21 cellular contexts compared by ENCODE assay signal in the genomic region with DNA sequence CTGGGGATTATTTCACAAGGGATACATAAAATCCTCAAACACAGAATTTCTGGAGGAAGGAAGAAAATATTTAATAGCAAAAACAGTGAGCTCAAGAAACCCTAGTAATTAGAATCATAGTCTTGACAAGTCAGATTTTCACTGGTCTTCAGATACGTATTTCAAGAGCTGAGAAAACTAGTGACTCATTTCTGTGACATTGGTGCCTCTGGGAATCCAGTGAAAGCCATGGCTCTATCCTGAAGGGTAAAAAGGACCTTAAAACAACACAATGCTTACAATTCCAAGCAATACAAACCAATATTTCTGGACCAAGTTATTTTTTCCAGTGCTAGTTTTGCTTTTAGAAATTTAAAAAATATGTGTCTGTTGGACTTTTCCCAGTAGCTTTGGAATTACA.
A peak's percentile ranks its signal among the peaks of the same experiment; 100 is the strongest.
DNase-seq lines count a peak whose midpoint lies in the region; ATAC-seq and TF ChIP-seq lines count a peak whose summit lies in the region.
"Had no signal": no experiment of that assay in that cellular context is flagged by ENCODE, and none has a peak within 500 bp of the region (broad histone marks: within the 10 kb centered on the region; RNA-seq: fewer than 3 reads in every experiment).

No MANE protein-coding gene starts in this region.

- in situ Hi-C loops in IMR-90 (cut with MboI; ENCODE audit: low sequenced_read_pairs) = no loop called here

- H4K91ac ChIP-seq in IMR-90 (ENCODE audit: insufficient read depth, low read depth, low read length) = no peak overlapping the region

- H3K14ac ChIP-seq in IMR-90 (replicated peaks; ENCODE audit: low read depth, low read length) = no peak overlapping the region; the same call in 1 of the 2 replicates

- H3K9me3 ChIP-seq in IMR-90 (ENCODE audit: control insufficient read depth, insufficient read depth, low read length) = peaks cover 5% of the 10 kb centered on the region
- H3K9me3 ChIP-seq in tibial nerve = peaks cover 0 to 12% (median under 1%) of the 10 kb centered on the region in 4 donors
- H3K9me3 ChIP-seq: thyroid gland had no signal

- POLR2A ChIA-PET in IMR-90 (lab: Charles Lee; ENCODE audit: unreplicated experiment) = no interaction called here

- peaks cover 4% of the 10 kb centered on the region; the same call in 1 of the 2 replicates for H4K20me1 ChIP-seq in IMR-90 (ENCODE audit: insufficient read depth, low read length)

- TF ChIP-seq RAD21 in IMR-90 (IDR thresholded peaks at IDR 0.05; ENCODE audit: low read length) = no peak

- H2BK15ac ChIP-seq in IMR-90 (ENCODE audit: low read depth, low read length) = no peak overlapping the region

- WGBS in IMR-90 (ENCODE audit: extremely low coverage in 2 of 2, insufficient read length in 1 of 2), 2 experiments = no CpG with 5 or more reads among the region's 1 CpG
- WGBS in tibial nerve, 2 donors = 28 to 29% methylated on average over 1 of the region's 1 CpG

- H3K4me2 ChIP-seq in IMR-90 (ENCODE audit: low read depth, low read length) = no peak overlapping the region

- TF ChIP-seq POLR2A in IMR-90 (IDR thresholded peaks at IDR 0.05; ENCODE audit: low read depth, low read length) (no peak), tibial nerve (IDR thresholded peaks at IDR 0.05) (no peak)

- H3K79me1 ChIP-seq in IMR-90 (ENCODE audit: low read depth in 1 of 2, low read length in 2 of 2) = peaks cover 47 to 79% of the 10 kb centered on the region in 2 experiments

- H2AK9ac ChIP-seq in IMR-90 (replicated peaks; ENCODE audit: low read depth, low read length, poor library complexity) = no peak overlapping the region

- no peak overlapping the region; the same call in 1 of the 2 replicates for H3K4ac ChIP-seq in IMR-90 (ENCODE audit: low read depth, low read length)

- CTCF ChIA-PET in IMR-90 (lab: Yijun Ruan, JAX) = no interaction called here

- dilution Hi-C loops in IMR-90 (cut with HindIII; ENCODE audit: low sequenced_read_pairs, unreplicated experiment) = no loop called here

- intact Hi-C loops in IMR-90 (cut with micrococcal nuclease) (no loop called here), left colon (cut with DNase I, micrococcal nuclease) (no loop called here)

- H3K4me1 ChIP-seq in IMR-90 (ENCODE audit: control insufficient read depth, insufficient read depth, low read length) (peaks cover 12% of the 10 kb centered on the region), tibial nerve (peaks cover 0 to 73% (median 17%) of the 10 kb centered on the region in 4 donors)

- no peak overlapping the region for H3K56ac ChIP-seq in IMR-90 (ENCODE audit: extremely low read depth, insufficient read depth, low read length)

- no peak overlapping the region for H2BK20ac ChIP-seq in IMR-90 (ENCODE audit: low read depth, low read length)

- H3K9ac ChIP-seq in IMR-90 (ENCODE audit: low read depth, low read length) = no peak overlapping the region

- H3K18ac ChIP-seq in IMR-90 (ENCODE audit: low read depth, low read length) = no peak overlapping the region

- H3K9me1 ChIP-seq in IMR-90 (ENCODE audit: insufficient read depth, low read length) = peaks cover 3% of the 10 kb centered on the region

- H4K5ac ChIP-seq in IMR-90 (ENCODE audit: low read depth, low read length) = 0 out of 2 replicates have a peak overlapping the region, but pooled peaks have one; percentile 25

- ATAC-seq in IMR-90 (ENCODE audit: low read depth) (no peak), left colon (no peak), HG02970 (IDR thresholded peaks at IDR 0.05; ENCODE audit: low FRiP score, unreplicated experiment) (no peak)
- ATAC-seq: activated CD4-positive, CD25-positive, alpha-beta regulatory T cell treated with anti-CD3 and anti-CD28 coated beads, Interleukin-2, amount 50 U/mL, for 24 hours; stimulated activated memory B cell treated with anti-CD40 and anti-IgM and Interleukin-4, amounts not matched to agents 10 μg/mL and 1 μg/mL and 100 μg/mL, for 72 hours had no signal

- H3K27me3 ChIP-seq in IMR-90 (ENCODE audit: control insufficient read depth, insufficient read depth, low read length) = no peaks in the 10 kb centered on the region
- no peaks in the 10 kb centered on the region for H3K27me3 ChIP-seq in tibial nerve
- H3K27me3 ChIP-seq: thyroid gland had no signal

- H2AFZ ChIP-seq in IMR-90 (replicated peaks; ENCODE audit: low read length, poor library complexity) = no peak overlapping the region

- DNase-seq in IMR-90 (peak; percentile 40), coronary artery (ENCODE audit: low spot score) (no peak), iris pigment epithelial cell (ENCODE audit: low read depth) (peak; percentile 24), tibial nerve (ENCODE audit: low spot score in 2 of 2) (no peak), left colon (no peak), NCI-H524 treated with DMSO at 0.1 percent for 48 hours (lab: John Stamatoyannopoulos, UW) (no peak), COLO668 (lab: John Stamatoyannopoulos, UW; ENCODE audit: unreplicated experiment) (no peak)
- DNase-seq: activated naive CD4-positive, alpha-beta T cell; activated T-cell treated with anti-CD3 and anti-CD28 coated beads, Interleukin-2, amount 50 U/mL, for 1 hour; amygdala; COR-L47; DMS79 treated with DMSO at 0.1 percent for 48 hours; Karpas-422; NCI-H1048; NCI-H187 treated with DMSO at 0.1 percent for 48 hours; NCI-H748 treated with DMSO at 0.1 percent for 48 hours; SIG-M5; thyroid gland had no signal

- H3K36me3 ChIP-seq in IMR-90 (ENCODE audit: control insufficient read depth, insufficient read depth, low read length) (peaks cover 16% of the 10 kb centered on the region), tibial nerve (peaks cover 0 to 11% (median 0%) of the 10 kb centered on the region in 3 donors)
- H3K36me3 ChIP-seq: thyroid gland had no signal

- H2BK120ac ChIP-seq in IMR-90 (ENCODE audit: low read depth, low read length) = no peak overlapping the region

- TF ChIP-seq CTCF in IMR-90 (conservative IDR thresholded peaks at IDR 0.05; ENCODE audit: low read depth, low read length) (no peak), coronary artery (IDR thresholded peaks at IDR 0.05) (no peak), tibial nerve (IDR thresholded peaks at IDR 0.05) (no peak)

- H3K23ac ChIP-seq in IMR-90 (ENCODE audit: low read depth, low read length) = peak overlapping the region; percentile 24; the same call in 1 of the 2 replicates

- H3K4me3 ChIP-seq in IMR-90 (ENCODE audit: insufficient read depth, low read depth, low read length) (no peak overlapping the region), coronary artery (peak overlapping the region; percentile 4), tibial nerve (no peak overlapping the region)
- H3K4me3 ChIP-seq: thyroid gland had no signal

- H4K8ac ChIP-seq in IMR-90 (ENCODE audit: low read depth in 2 of 2, low read length in 2 of 2) = peak overlapping the region in 1 of 2 experiments; percentile 66; a peak in 1 of 4 replicates

- peak overlapping the region; percentile 62 for H2BK5ac ChIP-seq in IMR-90 (ENCODE audit: low read depth, low read length, poor library complexity, severe bottlenecking)

- 0 out of 2 replicates have a peak overlapping the region, but pooled peaks have one; percentile 33 for H2AK5ac ChIP-seq in IMR-90 (ENCODE audit: low read depth, low read length)

- BruUV-seq in IMR-90 (replicated peaks; lab: Mats Ljungman, UMichigan) = no TSS peak

- TF ChIP-seq EP300 in tibial nerve (IDR thresholded peaks at IDR 0.05) = peak in 1 of 2 donors; percentile 15

- H3K27ac ChIP-seq in IMR-90 (ENCODE audit: insufficient read depth, low read length) (peak overlapping the region; percentile 28; the same call in 1 of the 2 replicates), coronary artery (peak overlapping the region; percentile 4 to 56), tibial nerve (peak overlapping the region in 3 of 4 donors; percentile 34 to 84 (median 71))

TF ChIP-seq in IMR-90, 13 proteins besides CTCF, POLR2A, EP300 and RAD21:
- TF ChIP-seq RCOR1 (IDR thresholded peaks at IDR 0.05; ENCODE audit: insufficient replicate concordance, low read length) = no peak
- no peak for TF ChIP-seq MAFK (IDR thresholded peaks at IDR 0.05; ENCODE audit: low read depth, low read length)
- TF ChIP-seq, protein P1, sequence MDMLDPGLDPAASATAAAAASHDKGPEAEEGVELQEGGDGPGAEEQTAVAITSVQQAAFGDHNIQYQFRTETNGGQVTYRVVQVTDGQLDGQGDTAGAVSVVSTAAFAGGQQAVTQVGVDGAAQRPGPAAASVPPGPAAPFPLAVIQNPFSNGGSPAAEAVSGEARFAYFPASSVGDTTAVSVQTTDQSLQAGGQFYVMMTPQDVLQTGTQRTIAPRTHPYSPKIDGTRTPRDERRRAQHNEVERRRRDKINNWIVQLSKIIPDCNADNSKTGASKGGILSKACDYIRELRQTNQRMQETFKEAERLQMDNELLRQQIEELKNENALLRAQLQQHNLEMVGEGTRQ (IDR thresholded peaks at IDR 0.05; ENCODE audit: low read depth, low read length) = no peak
- TF ChIP-seq FOS (IDR thresholded peaks at IDR 0.05; ENCODE audit: low read depth, low read length) = no peak
- TF ChIP-seq MXI1 (IDR thresholded peaks at IDR 0.05; ENCODE audit: borderline replicate concordance, low read depth, low read length) = no peak
- TF ChIP-seq RFX5 (IDR thresholded peaks at IDR 0.05; ENCODE audit: low read depth, low read length) = no peak
- TF ChIP-seq NFE2L2 (IDR thresholded peaks at IDR 0.05; ENCODE audit: low read depth, low read length) = no peak
- no peak for TF ChIP-seq CHD1 (IDR thresholded peaks at IDR 0.05; ENCODE audit: low read depth, low read length)
- no peak for TF ChIP-seq ELK1 (IDR thresholded peaks at IDR 0.05; ENCODE audit: borderline replicate concordance, low read depth, low read length)
- TF ChIP-seq CEBPB (IDR thresholded peaks at IDR 0.05; ENCODE audit: low read depth, low read length) = no peak
- TF ChIP-seq BHLHE40 (IDR thresholded peaks at IDR 0.05; ENCODE audit: low read depth, low read length) = no peak
- no peak for TF ChIP-seq SMC3 (IDR thresholded peaks at IDR 0.05; ENCODE audit: low read depth, low read length)

Comparison
In these comparisons a context has a peak if more than half of its experiments do, and no peak if none do; other contexts are left out.
1. DNase-seq: peak in IMR-90 (single experiment) and iris pigment epithelial cell (single experiment); none in coronary artery (single experiment), tibial nerve (0 of 2), left colon (0 of 2), NCI-H524 treated with DMSO at 0.1 percent for 48 hours (single experiment) and COLO668 (single experiment).
2. Peak in every context shown above with its lines, with median percentiles within 50 percentile points of each other: H3K27ac ChIP-seq.